Comparison of ENCODE assay signal across 12 cellular contexts in the genomic region with DNA sequence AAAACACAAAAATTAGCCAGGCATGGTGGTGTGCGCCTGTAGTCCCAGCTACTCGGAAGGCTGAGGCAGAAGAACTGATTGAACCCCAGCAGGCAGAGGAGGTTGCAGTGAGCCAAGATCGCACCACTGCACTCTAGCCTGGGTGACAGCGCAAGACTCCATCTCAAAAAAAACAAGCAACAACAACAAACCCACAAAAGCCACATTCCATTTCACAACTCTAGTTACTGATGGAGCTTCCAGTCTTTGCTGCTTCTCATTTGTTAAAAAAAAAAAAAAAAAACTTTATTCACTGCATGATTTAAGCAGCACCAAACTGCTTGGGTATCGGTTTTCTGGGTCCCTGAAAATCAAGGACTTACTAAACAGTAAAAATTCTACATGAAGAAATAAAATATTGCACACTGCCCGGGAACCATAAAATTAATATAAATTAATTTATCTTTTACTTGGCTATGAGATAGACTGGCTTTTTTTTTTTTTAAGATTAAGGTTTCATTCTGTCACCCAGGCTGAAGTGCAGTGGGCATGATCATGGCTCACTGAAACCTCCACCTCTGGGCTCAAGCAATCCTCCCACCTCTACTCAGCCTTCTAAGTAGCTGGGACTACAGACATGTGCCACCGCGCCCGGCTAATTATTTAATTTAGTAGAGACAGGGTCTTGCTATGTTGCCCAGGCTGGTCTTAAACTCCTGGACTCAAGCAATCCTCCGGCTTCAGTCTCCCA. TPM values are rescaled to one million over a fixed set of nuclear protein-coding genes. Genes with fewer than 3 reads are reported as not detected.
A peak's percentile ranks its signal among the peaks of the same experiment; 100 is the strongest.
DNase-seq lines count a peak whose midpoint lies in the region; ATAC-seq and TF ChIP-seq lines count a peak whose summit lies in the region.
"Had no signal": no experiment of that assay in that cellular context is flagged by ENCODE, and none has a peak within 500 bp of the region (broad histone marks: within the 10 kb centered on the region; RNA-seq: fewer than 3 reads in every experiment).

No MANE protein-coding gene starts in this region.

- no peak overlapping the region for H3K4me3 ChIP-seq in AG10803 (ENCODE audit: low read length)
- H3K4me3 ChIP-seq in CD8-positive, alpha-beta memory T cell (ENCODE audit: low read length), result no peak overlapping the region
- H3K4me3 ChIP-seq: coronary artery had no signal

- peak overlapping the region; percentile 28 to 87 (median 79) for H3K27ac Mint-ChIP-seq in CD8-positive, alpha-beta memory T cell
- H3K27ac Mint-ChIP-seq: activated naive CD8-positive, alpha-beta T cell treated with anti-CD3 and anti-CD28 coated beads for 36 hours had no signal

- H3K27me3 Mint-ChIP-seq in CD8-positive, alpha-beta memory T cell, result no peaks in the 10 kb centered on the region
- H3K27me3 Mint-ChIP-seq: activated naive CD8-positive, alpha-beta T cell treated with anti-CD3 and anti-CD28 coated beads for 36 hours had no signal

- CTCF ChIA-PET in CD8-positive, alpha-beta memory T cell (lab: Charles Lee), result interaction anchor here (1.1 kb wide), 1 partner anchor 10 kb away, joined by 4 read pairs; no protein-coding TSS in a partner anchor

- peaks cover 55 to 73% (median 70%) of the 10 kb centered on the region in 3 donors for H3K4me1 Mint-ChIP-seq in CD8-positive, alpha-beta memory T cell

- no peaks in the 10 kb centered on the region for H3K9me3 Mint-ChIP-seq in CD8-positive, alpha-beta memory T cell
- H3K9me3 Mint-ChIP-seq: activated naive CD8-positive, alpha-beta T cell treated with anti-CD3 and anti-CD28 coated beads for 36 hours had no signal

- no peak for TF ChIP-seq CTCF in AG10803 (conservative IDR thresholded peaks at IDR 0.05; ENCODE audit: low read length)

- H3K36me3 Mint-ChIP-seq in CD8-positive, alpha-beta memory T cell, result no peaks in the 10 kb centered on the region

- no peak for ATAC-seq in HG03196 (IDR thresholded peaks at IDR 0.05; ENCODE audit: unreplicated experiment)
- no peak for ATAC-seq in HG03571 (IDR thresholded peaks at IDR 0.05; ENCODE audit: unreplicated experiment)

- H3K4me3 Mint-ChIP-seq in CD8-positive, alpha-beta memory T cell, result peak overlapping the region; percentile 57 to 87 (median 77)
- H3K4me3 Mint-ChIP-seq: activated naive CD8-positive, alpha-beta T cell treated with anti-CD3 and anti-CD28 coated beads for 36 hours had no signal

- POLR2A ChIA-PET in CD8-positive, alpha-beta memory T cell (lab: Charles Lee), result interaction anchor here (0.6 to 1.0 kb wide), 2 partner anchors 40 to 198 kb away, joined by 3 to 5 read pairs; no protein-coding TSS in a partner anchor

- H3K9me3 ChIP-seq in CD8-positive, alpha-beta memory T cell (ENCODE audit: low read length), result no peaks in the 10 kb centered on the region

- H3K4me1 ChIP-seq in CD8-positive, alpha-beta memory T cell (ENCODE audit: insufficient read depth, low read length), result peaks cover 61% of the 10 kb centered on the region

- H3K27me3 ChIP-seq in CD8-positive, alpha-beta memory T cell (ENCODE audit: insufficient read depth, low read length, poor library complexity, severe bottlenecking), result no peaks in the 10 kb centered on the region

- H3K36me3 ChIP-seq in CD8-positive, alpha-beta memory T cell (ENCODE audit: insufficient read depth, low read length), result no peaks in the 10 kb centered on the region

- DNase-seq in AG10803 (ENCODE audit: low read depth) (peak; percentile 48), SIG-M5 (lab: John Stamatoyannopoulos, UW) (peak; percentile 39), iris pigment epithelial cell (ENCODE audit: low read depth) (peak; percentile 30), COLO668 (lab: John Stamatoyannopoulos, UW; ENCODE audit: unreplicated experiment) (no peak), epidermal melanocyte (ENCODE audit: insufficient read length, low spot score) (no peak)
- DNase-seq in CD8-positive, alpha-beta memory T cell, result peak in 2 of 5 donors; percentile 59 to 74
- DNase-seq: activated naive CD8-positive, alpha-beta T cell treated with anti-CD3 and anti-CD28 coated beads for 36 hours had no signal

- H3K27ac ChIP-seq in CD8-positive, alpha-beta memory T cell (ENCODE audit: low read depth, low read length), result no peak overlapping the region
- H3K27ac ChIP-seq: C4-2B, coronary artery, RWPE1 had no signal

RNA-seq across cellular contexts. Expression of a gene that starts 42.0 kb away (rescaled TPM):
- total RNA-seq in CD8-positive, alpha-beta memory T cell, result 10 to 100 TPM; 40.8 to 41.3 TPM
- 59.5 TPM for polyA plus RNA-seq in CD8-positive, alpha-beta memory T cell

Comparison
In these comparisons a context has a peak if more than half of its experiments do, and no peak if none do; other contexts are left out.
1. DNase-seq: peak in AG10803 (single experiment), SIG-M5 (single experiment) and iris pigment epithelial cell (single experiment); none in COLO668 (single experiment) and epidermal melanocyte (single experiment).